ENCODE assay signal across 15 cellular contexts in the genomic region with DNA sequence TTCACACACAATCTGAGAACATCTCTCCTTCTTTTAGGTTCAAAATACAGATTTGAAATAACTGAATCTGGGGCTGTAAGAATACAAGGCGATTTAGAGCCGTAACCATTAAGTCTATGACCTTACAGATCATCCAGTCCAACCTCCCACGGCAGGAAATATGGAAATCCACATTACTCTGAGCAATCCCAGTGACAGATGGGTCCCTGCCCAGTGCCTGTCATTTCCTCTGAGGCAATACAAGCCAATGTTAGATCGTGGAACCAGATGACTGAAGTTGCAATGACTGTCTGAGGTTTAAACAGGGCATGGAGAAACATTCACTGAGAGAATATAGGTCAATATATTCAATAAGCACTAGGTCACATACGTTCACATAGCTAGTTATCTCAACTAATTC.
"Had no signal": no experiment of that assay in that cellular context is flagged by ENCODE, and none has a peak within 500 bp of the region (broad histone marks: within the 10 kb centered on the region; RNA-seq: fewer than 3 reads in every experiment).

No MANE protein-coding gene starts in this region.

- ATAC-seq: activated CD8-positive, alpha-beta T cell treated with anti-CD3 and anti-CD28 coated beads, Interleukin-2, amount 10 ng/mL, durations not matched to agents 7 days and 5 days; activated naive CD4-positive, alpha-beta T cell treated with anti-CD3 and anti-CD28 coated beads, Interleukin-2, amount 50 U/mL, for 72 hours; effector memory CD8-positive, alpha-beta T cell; stimulated activated naive B cell treated with anti-CD40 and anti-IgM and Interleukin-4, amounts not matched to agents 10 μg/mL and 1 μg/mL and 100 μg/mL, for 72 hours; WTC11 had no signal

- H3K36me3 ChIP-seq: right atrium auricular region, tibial artery had no signal

- DNase-seq: activated CD4-positive, alpha-beta T cell treated with anti-CD3 and anti-CD28 coated beads, Interleukin-2, amount 10 ng/mL, durations not matched to agents 24 days and 14 days; activated CD8-positive, alpha-beta memory T cell treated with anti-CD3 and anti-CD28 coated beads, Interleukin-2, amount 50 U/mL, for 4 hours; activated CD8-positive, alpha-beta T cell treated with anti-CD3 and anti-CD28 coated beads, Interleukin-2, amount 10 ng/mL, durations not matched to agents 7 days and 5 days; activated effector memory CD4-positive, alpha-beta T cell treated with anti-CD3 and anti-CD28 coated beads, Interleukin-2, amount 50 U/mL, for 16 hours; activated T-cell treated with anti-CD3 and anti-CD28 coated beads, Interleukin-2, amount 50 U/mL, for 48 hours; body of pancreas; effector memory CD8-positive, alpha-beta T cell; glutamatergic neuron; stimulated activated CD4-positive, alpha-beta T cell treated with anti-CD3 and anti-CD28 coated beads, Interleukin-15, amount 100 ng/mL, for 24 hours; stimulated activated CD4-positive, alpha-beta T cell treated with anti-CD3 and anti-CD28 coated beads, Interleukin-4, amount 100 ng/mL, for 1 hour; stimulated activated naive B cell treated with anti-CD40 and anti-IgM and Interleukin-4, amounts not matched to agents 10 μg/mL and 1 μg/mL and 100 μg/mL, for 72 hours; tibial artery had no signal

- H3K4me3 ChIP-seq: body of pancreas, right atrium auricular region, tibial artery had no signal

- H3K4me1 ChIP-seq: body of pancreas, right atrium auricular region, tibial artery had no signal

- H3K27ac ChIP-seq: right atrium auricular region, tibial artery had no signal

- H3K9me3 ChIP-seq: body of pancreas, right atrium auricular region, tibial artery had no signal

- H3K27me3 ChIP-seq: body of pancreas, right atrium auricular region, tibial artery had no signal
